ENCODE assay signal across 9 cellular contexts in the genomic region with DNA sequence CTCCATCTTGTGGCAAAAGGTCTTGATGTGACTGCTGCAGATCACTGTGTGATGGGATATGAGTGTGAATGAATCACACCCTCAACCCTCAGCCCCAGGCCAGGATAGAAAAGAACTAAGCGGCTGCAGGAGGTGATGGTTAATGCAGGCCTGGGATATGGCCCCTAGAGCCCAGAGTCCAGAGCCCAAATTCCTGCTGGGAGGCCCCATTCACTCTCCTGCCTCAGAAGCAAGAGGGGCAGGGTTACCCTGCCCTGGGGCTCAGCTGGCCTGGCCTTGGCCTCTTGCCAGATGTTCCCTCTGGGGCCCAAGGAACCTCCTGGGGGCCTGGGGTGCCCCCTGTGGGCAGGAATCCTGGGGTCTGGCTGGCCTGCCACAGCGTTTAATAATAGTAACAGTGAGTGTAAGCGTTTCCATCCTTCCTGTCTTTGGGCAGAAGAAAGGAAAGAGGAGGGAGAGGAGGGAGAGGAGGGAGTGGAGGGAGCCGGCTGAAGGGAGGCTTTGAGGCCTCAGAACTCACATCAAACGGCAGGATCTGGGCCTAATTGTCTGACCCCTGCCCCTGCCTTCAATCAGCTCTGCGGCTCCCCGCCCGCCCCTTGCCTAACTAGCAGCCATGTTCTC. TPM values are rescaled to one million over a fixed set of nuclear protein-coding genes. Genes with fewer than 3 reads are reported as not detected.
DNase-seq lines count a peak whose midpoint lies in the region; ATAC-seq and TF ChIP-seq lines count a peak whose summit lies in the region.
"Had no signal": no experiment of that assay in that cellular context is flagged by ENCODE, and none has a peak within 500 bp of the region (broad histone marks: within the 10 kb centered on the region; RNA-seq: fewer than 3 reads in every experiment).

No MANE protein-coding gene starts in this region.

- TF ChIP-seq CTCF in fibroblast of the aortic adventitia (IDR thresholded peaks at IDR 0.05; ENCODE audit: insufficient read depth, low read length) (peak; percentile 21), psoas muscle (IDR thresholded peaks at IDR 0.05) (no peak), Caco-2 (IDR thresholded peaks at IDR 0.05; ENCODE audit: insufficient read depth in 1 of 2, low read depth in 1 of 2, low read length in 1 of 2, severe bottlenecking in 1 of 2, unreplicated experiment in 1 of 2) (no peak)

- H3K36me3 ChIP-seq in psoas muscle (ENCODE audit: insufficient read depth in 1 of 2, low read depth in 1 of 2) (peaks cover 0 to 8% of the 10 kb centered on the region in 2 donors), Caco-2 (ENCODE audit: control insufficient read depth, insufficient read depth, low read length) (0 out of 2 replicates have a peak, but pooled peaks cover 1% of the 10 kb centered on the region)

- DNase-seq in EH (ENCODE audit: low read depth) = peak; percentile 82
- peak; percentile 26 for DNase-seq in RKO (ENCODE audit: low spot score)
- DNase-seq in fibroblast of the aortic adventitia (ENCODE audit: low read depth) = peak; percentile 20
- DNase-seq in psoas muscle = no peak
- DNase-seq in Caco-2 = no peak
- no peak for DNase-seq in activated CD4-positive, alpha-beta memory T cell treated with anti-CD3 and anti-CD28 coated beads for 36 hours

- no peak overlapping the region for H3K4me3 Mint-ChIP-seq in Caco-2 (ENCODE audit: unreplicated experiment)
- no peak overlapping the region for H3K4me3 Mint-ChIP-seq in activated CD4-positive, alpha-beta memory T cell treated with anti-CD3 and anti-CD28 coated beads for 36 hours

- CTCF ChIA-PET in Caco-2 (lab: Charles Lee) = no interaction called here
- CTCF ChIA-PET in activated CD4-positive, alpha-beta memory T cell treated with anti-CD3 and anti-CD28 coated beads for 36 hours (lab: Charles Lee) = interaction anchor here (0.8 to 1.2 kb wide), 5 partner anchors 16 to 79 kb away, joined by 3 to 4 read pairs (median 3); no protein-coding TSS in a partner anchor

- H3K9me3 Mint-ChIP-seq in Caco-2 (ENCODE audit: unreplicated experiment) = no peaks in the 10 kb centered on the region
- H3K9me3 Mint-ChIP-seq in activated CD4-positive, alpha-beta memory T cell treated with anti-CD3 and anti-CD28 coated beads for 36 hours = no peaks in the 10 kb centered on the region

- H3K27me3 ChIP-seq in psoas muscle (ENCODE audit: insufficient read depth in 3 of 3, low read length in 2 of 3) (no peaks in the 10 kb centered on the region), Caco-2 (replicated peaks; ENCODE audit: control insufficient read depth, insufficient read depth, low read length) (no peaks in the 10 kb centered on the region)

- no TSS peak for BruUV-seq in Caco-2 (replicated peaks; lab: Mats Ljungman, UMichigan)

- ATAC-seq in psoas muscle (peak in 3 of 4 donors; percentile 15 to 32 (median 19)), GM18519 (IDR thresholded peaks at IDR 0.05; ENCODE audit: low FRiP score, unreplicated experiment) (no peak), HG03565 (IDR thresholded peaks at IDR 0.05; ENCODE audit: unreplicated experiment) (no peak)

- 45 to 59% (median 55%) methylated on average over 6 to 8 of the region's 8 CpGs for WGBS in psoas muscle, 3 donors

- peak overlapping the region; percentile 46 for H3K27ac ChIP-seq in psoas muscle
- H3K27ac ChIP-seq: VCaP had no signal

- intact Hi-C loops in psoas muscle (cut with DNase I) (no loop called here), Caco-2 (cut with micrococcal nuclease; ENCODE audit: unreplicated experiment) (no loop called here)
- intact Hi-C loops in activated CD4-positive, alpha-beta memory T cell treated with anti-CD3 and anti-CD28 coated beads for 36 hours (cut with micrococcal nuclease) = no loop called here

- no peaks in the 10 kb centered on the region for H3K4me1 Mint-ChIP-seq in Caco-2 (ENCODE audit: low read depth, unreplicated experiment)
- H3K4me1 Mint-ChIP-seq in activated CD4-positive, alpha-beta memory T cell treated with anti-CD3 and anti-CD28 coated beads for 36 hours (ENCODE audit: low read depth) = no peaks in the 10 kb centered on the region

- peaks cover 16% of the 10 kb centered on the region for H3K4me1 ChIP-seq in psoas muscle
- no peaks in the 10 kb centered on the region for H3K4me1 ChIP-seq in Caco-2

- POLR2A ChIA-PET in Caco-2 (lab: Charles Lee) = no interaction called here
- POLR2A ChIA-PET in activated CD4-positive, alpha-beta memory T cell treated with anti-CD3 and anti-CD28 coated beads for 36 hours (lab: Charles Lee) = no interaction called here

- H3K27ac Mint-ChIP-seq in Caco-2 (ENCODE audit: unreplicated experiment) = no peak overlapping the region
- H3K27ac Mint-ChIP-seq in activated CD4-positive, alpha-beta memory T cell treated with anti-CD3 and anti-CD28 coated beads for 36 hours = no peak overlapping the region

- H3K36me3 Mint-ChIP-seq in Caco-2 (ENCODE audit: insufficient read depth, unreplicated experiment) = no peaks in the 10 kb centered on the region
- no peaks in the 10 kb centered on the region for H3K36me3 Mint-ChIP-seq in activated CD4-positive, alpha-beta memory T cell treated with anti-CD3 and anti-CD28 coated beads for 36 hours

- H3K9me3 ChIP-seq in psoas muscle (no peaks in the 10 kb centered on the region), Caco-2 (no peaks in the 10 kb centered on the region)

- H3K4me3 ChIP-seq in fibroblast of the aortic adventitia (ENCODE audit: low read depth, low read length) = no peak overlapping the region
- no peak overlapping the region for H3K4me3 ChIP-seq in psoas muscle
- no peak overlapping the region for H3K4me3 ChIP-seq in Caco-2 (ENCODE audit: low read depth, low read length)

- H3K27me3 Mint-ChIP-seq in Caco-2 (ENCODE audit: insufficient read depth, unreplicated experiment) = no peaks in the 10 kb centered on the region
- no peaks in the 10 kb centered on the region for H3K27me3 Mint-ChIP-seq in activated CD4-positive, alpha-beta memory T cell treated with anti-CD3 and anti-CD28 coated beads for 36 hours

RNA-seq across cellular contexts. Expression of a gene that starts 26.2 kb away (rescaled TPM):
- total RNA-seq in fibroblast of the aortic adventitia (ENCODE audit: low replicate concordance) (19.8 and 29.2 TPM in 2 replicates), psoas muscle (10 to 100 TPM; 18.5 to 28.3 (median 23.7) TPM), Caco-2 (2022) (40.4 and 41.1 TPM in 2 replicates)
- 10 to 100 TPM; 18.3 to 30.5 (median 22.2) TPM for polyA plus RNA-seq in psoas muscle
- 10 to 100 TPM; 31.1 to 32.8 TPM for total RNA-seq in activated CD4-positive, alpha-beta memory T cell treated with anti-CD3 and anti-CD28 coated beads for 36 hours

Comparison
In these comparisons a context has a peak if more than half of its experiments do, and no peak if none do; other contexts are left out.
1. DNase-seq: peak in EH (single experiment), RKO (single experiment) and fibroblast of the aortic adventitia (single experiment); none in psoas muscle (0 of 2), Caco-2 (0 of 2) and activated CD4-positive, alpha-beta memory T cell treated with anti-CD3 and anti-CD28 coated beads for 36 hours (single experiment).
2. ATAC-seq: peak in psoas muscle (3 of 4); none in GM18519 (single experiment) and HG03565 (single experiment).